In genomic region chr19:55679343-55680257, GRCh38 we compare ENCODE assay signal across 14 cellular contexts. TPM values are rescaled to one million over a fixed set of nuclear protein-coding genes. Genes with fewer than 3 reads are reported as not detected.
A peak's percentile ranks its signal among the peaks of the same experiment; 100 is the strongest.
DNase-seq lines count a peak whose midpoint lies in the region; ATAC-seq, FAIRE-seq and TF ChIP-seq lines count a peak whose summit lies in the region.
"Had no signal": no experiment of that assay in that cellular context is flagged by ENCODE, and none has a peak within 500 bp of the region (broad histone marks: within the 10 kb centered on the region; RNA-seq: fewer than 3 reads in every experiment).

No MANE protein-coding gene starts in this region.

- ATAC-seq in activated naive CD4-positive, alpha-beta T cell treated with anti-CD3 and anti-CD28 coated beads, Interleukin-2, amount 50 U/mL, for 72 hours: peak in 1 of 2 donors; percentile 40
- no peak for ATAC-seq in stimulated activated memory B cell treated with anti-CD40 and anti-IgM and Interleukin-4, amounts not matched to agents 10 μg/mL and 1 μg/mL and 100 μg/mL, for 72 hours
- ATAC-seq in HG03442 (IDR thresholded peaks at IDR 0.05; ENCODE audit: unreplicated experiment): no peak

- peaks cover 60% of the 10 kb centered on the region for H3K4me1 Mint-ChIP-seq in stimulated activated memory B cell treated with anti-CD40 and anti-IgM and Interleukin-4, amounts not matched to agents 10 μg/mL and 1 μg/mL and 100 μg/mL, for 72 hours
- H3K4me1 Mint-ChIP-seq in osteocyte (ENCODE audit: unreplicated experiment): peaks cover 27% of the 10 kb centered on the region

- no peak for DNase-seq in activated naive CD4-positive, alpha-beta T cell treated with anti-CD3 and anti-CD28 coated beads, Interleukin-2, amount 50 U/mL, for 72 hours (ENCODE audit: low spot score in 2 of 2)
- DNase-seq in activated naive CD4-positive, alpha-beta T cell (lab: John Stamatoyannopoulos, UW): no peak
- DNase-seq in RCC 7860 (ENCODE audit: low spot score) (peak; percentile 17), epithelial cell of prostate (ENCODE audit: low read depth, low spot score) (peak; percentile 46), GOT3 (lab: John Stamatoyannopoulos, UW) (no peak), osteocyte (ENCODE audit: extremely low spot score, unreplicated experiment) (no peak)
- DNase-seq: activated gamma-delta T cell treated with Interleukin-2 at 50 U/mL for 16 hours; central memory CD4-positive, alpha-beta T cell; natural killer cell; NCI-H446 treated with DMSO at 0.1 percent for 48 hours; WERI-Rb-1 had no signal

- no peaks in the 10 kb centered on the region for H3K27me3 Mint-ChIP-seq in stimulated activated memory B cell treated with anti-CD40 and anti-IgM and Interleukin-4, amounts not matched to agents 10 μg/mL and 1 μg/mL and 100 μg/mL, for 72 hours
- H3K27me3 Mint-ChIP-seq in osteocyte (ENCODE audit: unreplicated experiment): no peaks in the 10 kb centered on the region

- peak overlapping the region; percentile 94 for H3K27ac ChIP-seq in epithelial cell of prostate
- H3K27ac ChIP-seq: vagina, WERI-Rb-1 had no signal

- no peak overlapping the region for H3K4me3 Mint-ChIP-seq in stimulated activated memory B cell treated with anti-CD40 and anti-IgM and Interleukin-4, amounts not matched to agents 10 μg/mL and 1 μg/mL and 100 μg/mL, for 72 hours
- no peak overlapping the region for H3K4me3 Mint-ChIP-seq in osteocyte (ENCODE audit: unreplicated experiment)
- H3K4me3 Mint-ChIP-seq: natural killer cell had no signal

- H3K36me3 Mint-ChIP-seq in activated naive CD4-positive, alpha-beta T cell treated with anti-CD3 and anti-CD28 coated beads, Interleukin-2, amount 50 U/mL, for 72 hours: peaks cover 22 to 32% of the 10 kb centered on the region in 2 donors
- H3K36me3 Mint-ChIP-seq in stimulated activated memory B cell treated with anti-CD40 and anti-IgM and Interleukin-4, amounts not matched to agents 10 μg/mL and 1 μg/mL and 100 μg/mL, for 72 hours: peaks cover 51% of the 10 kb centered on the region
- H3K36me3 Mint-ChIP-seq in osteocyte (ENCODE audit: unreplicated experiment): peaks cover 15% of the 10 kb centered on the region
- H3K36me3 Mint-ChIP-seq: natural killer cell had no signal

- H3K9me3 Mint-ChIP-seq in activated naive CD4-positive, alpha-beta T cell treated with anti-CD3 and anti-CD28 coated beads, Interleukin-2, amount 50 U/mL, for 72 hours: no peaks in the 10 kb centered on the region
- no peaks in the 10 kb centered on the region for H3K9me3 Mint-ChIP-seq in stimulated activated memory B cell treated with anti-CD40 and anti-IgM and Interleukin-4, amounts not matched to agents 10 μg/mL and 1 μg/mL and 100 μg/mL, for 72 hours
- no peaks in the 10 kb centered on the region for H3K9me3 Mint-ChIP-seq in osteocyte (ENCODE audit: unreplicated experiment)
- H3K9me3 Mint-ChIP-seq: natural killer cell had no signal

- no peak for TF ChIP-seq CTCF in osteocyte (IDR thresholded peaks at IDR 0.05)

- peak overlapping the region; percentile 18 to 76 for H3K27ac Mint-ChIP-seq in activated naive CD4-positive, alpha-beta T cell treated with anti-CD3 and anti-CD28 coated beads, Interleukin-2, amount 50 U/mL, for 72 hours
- peak overlapping the region; percentile 94 for H3K27ac Mint-ChIP-seq in stimulated activated memory B cell treated with anti-CD40 and anti-IgM and Interleukin-4, amounts not matched to agents 10 μg/mL and 1 μg/mL and 100 μg/mL, for 72 hours
- H3K27ac Mint-ChIP-seq in osteocyte (ENCODE audit: unreplicated experiment): no peak overlapping the region

- no peak for FAIRE-seq in RCC 7860 (lab: Jason Lieb, UNC)

RNA-seq across cellular contexts. Expression of gene EPN1, which starts 4.6 kb away (rescaled TPM):
- total RNA-seq in activated naive CD4-positive, alpha-beta T cell treated with anti-CD3 and anti-CD28 coated beads, Interleukin-2, amount 50 U/mL, for 72 hours: 10 to 100 TPM; 23.1 to 46.4 TPM
- 142 and 148 TPM in 2 replicates for total RNA-seq in osteocyte

RNA-seq across cellular contexts. Expression of gene U2AF2, which starts 24.8 kb away (rescaled TPM):
- 100 to 1,000 TPM; 270 to 312 TPM for total RNA-seq in activated naive CD4-positive, alpha-beta T cell treated with anti-CD3 and anti-CD28 coated beads, Interleukin-2, amount 50 U/mL, for 72 hours
- total RNA-seq in osteocyte: 174 and 189 TPM in 2 replicates

RNA-seq across cellular contexts. Expression of gene CCDC106, which starts 31.6 kb away (rescaled TPM):
- total RNA-seq in activated naive CD4-positive, alpha-beta T cell treated with anti-CD3 and anti-CD28 coated beads, Interleukin-2, amount 50 U/mL, for 72 hours: 10 to 100 TPM in 1 of 2 donors, 1 to 10 TPM in 1; 2.9 to 13.6 TPM
- 25.9 and 28.1 TPM in 2 replicates for total RNA-seq in osteocyte

RNA-seq across cellular contexts. Expression of gene ZNF581, which starts 36.2 kb away (rescaled TPM):
- total RNA-seq in activated naive CD4-positive, alpha-beta T cell treated with anti-CD3 and anti-CD28 coated beads, Interleukin-2, amount 50 U/mL, for 72 hours: 10 to 100 TPM; 39.9 to 40.0 TPM
- 29.6 and 33.8 TPM in 2 replicates for total RNA-seq in osteocyte

RNA-seq across cellular contexts. Expression of gene ZNF580, which starts 38.8 kb away (rescaled TPM):
- total RNA-seq in activated naive CD4-positive, alpha-beta T cell treated with anti-CD3 and anti-CD28 coated beads, Interleukin-2, amount 50 U/mL, for 72 hours: 10 to 100 TPM; 18.2 to 33.9 TPM
- 62.3 and 79.8 TPM in 2 replicates for total RNA-seq in osteocyte

Comparison
In these comparisons a context has a peak if more than half of its experiments do, and no peak if none do; other contexts are left out.
1. DNase-seq: peak in RCC 7860 (single experiment) and epithelial cell of prostate (single experiment); none in activated naive CD4-positive, alpha-beta T cell treated with anti-CD3 and anti-CD28 coated beads, Interleukin-2, amount 50 U/mL, for 72 hours (0 of 2), activated naive CD4-positive, alpha-beta T cell (0 of 4), GOT3 (single experiment) and osteocyte (single experiment).